ENCODE assay signal across 8 cellular contexts in the genomic region with DNA sequence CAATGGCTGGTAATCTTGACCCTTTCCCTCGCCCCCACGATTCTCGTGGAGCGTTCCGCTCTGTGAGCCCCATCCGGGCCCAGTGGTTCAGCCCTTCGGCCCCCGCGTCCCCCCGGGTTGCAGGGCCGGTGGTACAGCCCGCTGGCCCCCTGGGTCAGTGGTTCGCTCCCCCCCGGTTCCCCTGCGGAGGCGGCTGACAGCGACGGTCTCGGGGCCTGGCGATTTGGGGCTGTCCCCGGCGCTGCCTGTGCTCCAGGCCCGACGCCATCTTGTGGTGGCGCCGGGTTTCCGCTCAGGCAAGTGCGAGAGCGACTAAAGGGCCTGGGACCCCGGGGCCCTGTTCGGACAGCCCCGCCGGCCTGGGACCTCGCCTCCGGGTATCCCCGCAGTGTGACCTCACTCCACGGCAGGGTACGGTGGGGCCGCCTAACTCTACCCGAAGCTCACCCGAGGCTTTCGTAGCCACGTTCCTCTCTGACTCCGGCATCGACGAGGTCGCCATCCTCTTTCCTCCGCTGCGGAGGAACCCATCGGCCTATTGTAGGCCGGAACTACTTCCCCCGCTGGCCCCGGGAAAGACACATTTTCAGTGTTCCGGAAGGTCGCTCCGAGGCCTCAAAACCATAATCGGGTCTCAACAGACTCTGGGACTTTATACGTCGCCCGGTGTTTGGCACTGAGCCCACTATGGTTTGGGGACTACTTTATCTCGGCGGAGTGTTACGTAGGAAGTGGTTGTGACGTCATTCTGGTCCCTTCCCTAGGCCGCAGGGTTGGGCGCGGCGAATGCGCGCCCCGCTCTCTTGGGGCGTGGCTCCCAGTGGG. TPM values are rescaled to one million over a fixed set of nuclear protein-coding genes. Genes with fewer than 3 reads are reported as not detected.
DNase-seq lines count a peak whose midpoint lies in the region; ATAC-seq and TF ChIP-seq lines count a peak whose summit lies in the region.

A gene with protein sequence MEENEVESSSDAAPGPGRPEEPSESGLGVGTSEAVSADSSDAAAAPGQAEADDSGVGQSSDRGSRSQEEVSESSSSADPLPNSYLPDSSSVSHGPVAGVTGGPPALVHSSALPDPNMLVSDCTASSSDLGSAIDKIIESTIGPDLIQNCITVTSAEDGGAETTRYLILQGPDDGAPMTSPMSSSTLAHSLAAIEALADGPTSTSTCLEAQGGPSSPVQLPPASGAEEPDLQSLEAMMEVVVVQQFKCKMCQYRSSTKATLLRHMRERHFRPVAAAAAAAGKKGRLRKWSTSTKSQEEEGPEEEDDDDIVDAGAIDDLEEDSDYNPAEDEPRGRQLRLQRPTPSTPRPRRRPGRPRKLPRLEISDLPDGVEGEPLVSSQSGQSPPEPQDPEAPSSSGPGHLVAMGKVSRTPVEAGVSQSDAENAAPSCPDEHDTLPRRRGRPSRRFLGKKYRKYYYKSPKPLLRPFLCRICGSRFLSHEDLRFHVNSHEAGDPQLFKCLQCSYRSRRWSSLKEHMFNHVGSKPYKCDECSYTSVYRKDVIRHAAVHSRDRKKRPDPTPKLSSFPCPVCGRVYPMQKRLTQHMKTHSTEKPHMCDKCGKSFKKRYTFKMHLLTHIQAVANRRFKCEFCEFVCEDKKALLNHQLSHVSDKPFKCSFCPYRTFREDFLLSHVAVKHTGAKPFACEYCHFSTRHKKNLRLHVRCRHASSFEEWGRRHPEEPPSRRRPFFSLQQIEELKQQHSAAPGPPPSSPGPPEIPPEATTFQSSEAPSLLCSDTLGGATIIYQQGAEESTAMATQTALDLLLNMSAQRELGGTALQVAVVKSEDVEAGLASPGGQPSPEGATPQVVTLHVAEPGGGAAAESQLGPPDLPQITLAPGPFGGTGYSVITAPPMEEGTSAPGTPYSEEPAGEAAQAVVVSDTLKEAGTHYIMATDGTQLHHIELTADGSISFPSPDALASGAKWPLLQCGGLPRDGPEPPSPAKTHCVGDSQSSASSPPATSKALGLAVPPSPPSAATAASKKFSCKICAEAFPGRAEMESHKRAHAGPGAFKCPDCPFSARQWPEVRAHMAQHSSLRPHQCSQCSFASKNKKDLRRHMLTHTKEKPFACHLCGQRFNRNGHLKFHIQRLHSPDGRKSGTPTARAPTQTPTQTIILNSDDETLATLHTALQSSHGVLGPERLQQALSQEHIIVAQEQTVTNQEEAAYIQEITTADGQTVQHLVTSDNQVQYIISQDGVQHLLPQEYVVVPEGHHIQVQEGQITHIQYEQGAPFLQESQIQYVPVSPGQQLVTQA (N-terminal part only) (minus strand): TSS at position 529 of the 825 bp plus-strand sequence. CDS start 793 bp downstream, outside the sequence.

- peaks cover 23% of the 10 kb centered on the region for H3K4me1 Mint-ChIP-seq in activated naive CD4-positive, alpha-beta T cell treated with anti-CD3 and anti-CD28 coated beads, Interleukin-2, amount 50 U/mL, for 24 hours

- H3K9me3 Mint-ChIP-seq in activated naive CD4-positive, alpha-beta T cell treated with anti-CD3 and anti-CD28 coated beads, Interleukin-2, amount 50 U/mL, for 24 hours: no peaks in the 10 kb centered on the region

- H3K27ac Mint-ChIP-seq in activated naive CD4-positive, alpha-beta T cell treated with anti-CD3 and anti-CD28 coated beads, Interleukin-2, amount 50 U/mL, for 24 hours: peak within 1 kb of the TSS; percentile 99

- peaks cover 7% of the 10 kb centered on the region for H3K36me3 Mint-ChIP-seq in activated naive CD4-positive, alpha-beta T cell treated with anti-CD3 and anti-CD28 coated beads, Interleukin-2, amount 50 U/mL, for 24 hours

- DNase-seq in GM10248 (ENCODE audit: extremely low spot score): peak; percentile 99
- DNase-seq in NCI-H1092 (lab: John Stamatoyannopoulos, UW): peak; percentile 91
- DNase-seq in globus pallidus (ENCODE audit: low spot score): peak; percentile 95
- peak; percentile 94 for DNase-seq in occipital lobe (lab: John Stamatoyannopoulos, UW)

- TF ChIP-seq CTCF in GM10248 (IDR thresholded peaks at IDR 0.05; ENCODE audit: control extremely low read depth, extremely low read depth, low read depth, missing control alignments): no peak

- peak within 1 kb of the TSS; percentile 99 for H3K27ac ChIP-seq in temporal lobe (ENCODE audit: low read depth, low read length)

- CTCF ChIA-PET in GM10248 (lab: Yijun Ruan, JAX): interaction anchor here (0.9 to 5.7 kb wide), 14 partner anchors 9 to 173 kb away, joined by 3 to 92 read pairs (median 16); partner anchors contain the start of gene PCIF1

- H3K27me3 Mint-ChIP-seq in activated naive CD4-positive, alpha-beta T cell treated with anti-CD3 and anti-CD28 coated beads, Interleukin-2, amount 50 U/mL, for 24 hours: no peaks in the 10 kb centered on the region

- ATAC-seq in HG02588 (IDR thresholded peaks at IDR 0.05; ENCODE audit: unreplicated experiment): peak; percentile 70
- ATAC-seq in SK-N-SH treated with all-trans-retinoic acid at 6 μM for 48 hours: peak; percentile 91

- POLR2A ChIA-PET in GM10248 (lab: Yijun Ruan, JAX): interaction anchor here (0.5 to 2.9 kb wide), 6 partner anchors 29 to 960 kb away, joined by 3 to 14 read pairs (median 3); partner anchors contain the start of genes ELMO2 and PCIF1

- peak within 1 kb of the TSS; percentile 94 for H3K4me3 Mint-ChIP-seq in activated naive CD4-positive, alpha-beta T cell treated with anti-CD3 and anti-CD28 coated beads, Interleukin-2, amount 50 U/mL, for 24 hours

TF ChIP-seq in SK-N-SH treated with all-trans-retinoic acid at 6 μM for 48 hours, 23 proteins besides CTCF, POLR2A, EP300 and RAD21 (continues in another document):
- TF ChIP-seq TCF4 (CRISPR knock-in tag; IDR thresholded peaks at IDR 0.05; ENCODE audit: borderline replicate concordance) (no peak), ZNF565 (CRISPR knock-in tag; conservative IDR thresholded peaks at IDR 0.05; ENCODE audit: low read depth) (no peak), ISL1 (CRISPR knock-in tag; IDR thresholded peaks at IDR 0.05) (no peak), TOX (CRISPR knock-in tag; IDR thresholded peaks at IDR 0.05; ENCODE audit: borderline replicate concordance) (no peak), PPARA (CRISPR knock-in tag; IDR thresholded peaks at IDR 0.05; ENCODE audit: borderline replicate concordance) (no peak), GLIS3 (CRISPR knock-in tag; IDR thresholded peaks at IDR 0.05) (no peak), OSR1 (CRISPR knock-in tag; IDR thresholded peaks at IDR 0.05) (no peak), BACH2 (CRISPR knock-in tag; IDR thresholded peaks at IDR 0.05; ENCODE audit: borderline replicate concordance) (no peak), ZFP30 (CRISPR knock-in tag; IDR thresholded peaks at IDR 0.05) (no peak), RARB (CRISPR knock-in tag; IDR thresholded peaks at IDR 0.05) (no peak), ZC3H10 (CRISPR knock-in tag; IDR thresholded peaks at IDR 0.05) (no peak), SNAI2 (CRISPR knock-in tag; IDR thresholded peaks at IDR 0.05) (peak; percentile 63), CSRNP3 (CRISPR knock-in tag; IDR thresholded peaks at IDR 0.05) (peak; percentile 47; the same call in 1 of the 2 replicates), ZFP3 (CRISPR knock-in tag; IDR thresholded peaks at IDR 0.05) (peak; percentile 69; the same call in 1 of the 2 replicates), ZNF8 (CRISPR knock-in tag; IDR thresholded peaks at IDR 0.05) (no peak), CSDC2 (CRISPR knock-in tag; IDR thresholded peaks at IDR 0.05) (no peak; the same call in 1 of the 2 replicates), ESRRG (CRISPR knock-in tag; IDR thresholded peaks at IDR 0.05) (peak; percentile 50; the same call in 1 of the 2 replicates), ARNTL (CRISPR knock-in tag; IDR thresholded peaks at IDR 0.05; ENCODE audit: borderline replicate concordance, low read depth) (no peak)
- TF ChIP-seq, protein P1, sequence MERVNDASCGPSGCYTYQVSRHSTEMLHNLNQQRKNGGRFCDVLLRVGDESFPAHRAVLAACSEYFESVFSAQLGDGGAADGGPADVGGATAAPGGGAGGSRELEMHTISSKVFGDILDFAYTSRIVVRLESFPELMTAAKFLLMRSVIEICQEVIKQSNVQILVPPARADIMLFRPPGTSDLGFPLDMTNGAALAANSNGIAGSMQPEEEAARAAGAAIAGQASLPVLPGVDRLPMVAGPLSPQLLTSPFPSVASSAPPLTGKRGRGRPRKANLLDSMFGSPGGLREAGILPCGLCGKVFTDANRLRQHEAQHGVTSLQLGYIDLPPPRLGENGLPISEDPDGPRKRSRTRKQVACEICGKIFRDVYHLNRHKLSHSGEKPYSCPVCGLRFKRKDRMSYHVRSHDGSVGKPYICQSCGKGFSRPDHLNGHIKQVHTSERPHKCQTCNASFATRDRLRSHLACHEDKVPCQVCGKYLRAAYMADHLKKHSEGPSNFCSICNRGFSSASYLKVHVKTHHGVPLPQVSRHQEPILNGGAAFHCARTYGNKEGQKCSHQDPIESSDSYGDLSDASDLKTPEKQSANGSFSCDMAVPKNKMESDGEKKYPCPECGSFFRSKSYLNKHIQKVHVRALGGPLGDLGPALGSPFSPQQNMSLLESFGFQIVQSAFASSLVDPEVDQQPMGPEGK (CRISPR knock-in tag; IDR thresholded peaks at IDR 0.05; ENCODE audit: borderline replicate concordance): peak; percentile 93; the same call in 1 of the 2 replicates
- TF ChIP-seq, protein P2, sequence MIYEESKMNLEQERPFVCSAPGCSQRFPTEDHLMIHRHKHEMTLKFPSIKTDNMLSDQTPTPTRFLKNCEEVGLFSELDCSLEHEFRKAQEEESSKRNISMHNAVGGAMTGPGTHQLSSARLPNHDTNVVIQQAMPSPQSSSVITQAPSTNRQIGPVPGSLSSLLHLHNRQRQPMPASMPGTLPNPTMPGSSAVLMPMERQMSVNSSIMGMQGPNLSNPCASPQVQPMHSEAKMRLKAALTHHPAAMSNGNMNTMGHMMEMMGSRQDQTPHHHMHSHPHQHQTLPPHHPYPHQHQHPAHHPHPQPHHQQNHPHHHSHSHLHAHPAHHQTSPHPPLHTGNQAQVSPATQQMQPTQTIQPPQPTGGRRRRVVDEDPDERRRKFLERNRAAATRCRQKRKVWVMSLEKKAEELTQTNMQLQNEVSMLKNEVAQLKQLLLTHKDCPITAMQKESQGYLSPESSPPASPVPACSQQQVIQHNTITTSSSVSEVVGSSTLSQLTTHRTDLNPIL (CRISPR knock-in tag; IDR thresholded peaks at IDR 0.05; ENCODE audit: low read depth): peak; percentile 70

RNA-seq across cellular contexts. Expression of the gene that starts here (rescaled TPM):
- total RNA-seq in occipital lobe: 13.9 TPM
- total RNA-seq in temporal lobe: 8.1 TPM

Comparison
In these comparisons a context has a peak if more than half of its experiments do, and no peak if none do; other contexts are left out.
1. Peak in every context shown above with its lines: DNase-seq, ATAC-seq and H3K27ac ChIP-seq.